In the genomic region with DNA sequence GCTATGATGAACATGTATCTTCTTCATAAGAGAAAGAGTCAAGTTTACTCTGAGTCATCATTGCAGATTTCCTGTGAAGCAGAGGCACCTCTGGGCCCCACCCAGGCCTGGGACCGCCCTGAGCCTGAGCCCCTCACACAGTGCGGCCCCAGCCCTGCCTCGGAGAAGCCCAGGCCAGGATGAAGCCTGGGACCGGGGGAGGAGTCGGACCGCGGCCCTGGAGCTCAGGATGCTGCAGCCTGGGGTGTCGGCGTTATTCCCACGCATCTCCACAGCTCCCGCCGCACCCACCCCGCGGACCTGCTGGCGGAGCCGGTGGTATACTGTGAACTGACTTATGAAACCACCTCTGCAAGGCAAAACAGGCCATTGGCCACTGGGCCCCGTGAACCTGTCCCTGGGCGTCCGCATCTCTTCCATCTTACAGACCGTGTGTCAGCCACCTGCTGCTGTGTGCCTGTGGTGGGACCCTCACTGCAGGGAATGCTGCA, we compare ENCODE assay signal across 13 cellular contexts. TPM values are rescaled to one million over a fixed set of nuclear protein-coding genes. Genes with fewer than 3 reads are reported as not detected.
A peak's percentile ranks its signal among the peaks of the same experiment; 100 is the strongest.
DNase-seq lines count a peak whose midpoint lies in the region; ATAC-seq lines count a peak whose summit lies in the region.
"Had no signal": no experiment of that assay in that cellular context is flagged by ENCODE, and none has a peak within 500 bp of the region (broad histone marks: within the 10 kb centered on the region; RNA-seq: fewer than 3 reads in every experiment).

No MANE protein-coding gene starts in this region.

- in situ Hi-C loops in G401 (cut with HindIII; ENCODE audit: low sequenced_read_pairs) = no loop called here

- ATAC-seq in stimulated activated effector memory CD8-positive, alpha-beta T cell treated with anti-CD3 and anti-CD28 coated beads, Interleukin-12 subunit alpha, Interleukin-12 subunit beta, amount 100 ng/mL, for 72 hours = peak; percentile 61
- ATAC-seq in GM21529 (IDR thresholded peaks at IDR 0.05; ENCODE audit: unreplicated experiment) (no peak), GM18868 (IDR thresholded peaks at IDR 0.05; ENCODE audit: unreplicated experiment) (no peak)
- ATAC-seq: GM12878, pancreas had no signal

- DNase-seq in HT1080 (ENCODE audit: low read depth) = peak; percentile 83
- peak; percentile 42 for DNase-seq in amniotic epithelial cell (ENCODE audit: low read depth)
- peak; percentile 65 for DNase-seq in islet precursor cell
- no peak for DNase-seq in stimulated activated effector memory CD8-positive, alpha-beta T cell treated with anti-CD3 and anti-CD28 coated beads, Interleukin-12 subunit alpha, Interleukin-12 subunit beta, amount 100 ng/mL, for 72 hours (ENCODE audit: low spot score in 2 of 2)
- DNase-seq in G401 (ENCODE audit: low spot score) = no peak
- DNase-seq: Calu3; NCI-H146; NK-92 treated with Interleukin-12 subunit alpha and Interleukin-12 subunit beta, amount 100 ng/mL, for 24 hours; T-helper 2 cell had no signal

- H3K27ac Mint-ChIP-seq in stimulated activated effector memory CD8-positive, alpha-beta T cell treated with anti-CD3 and anti-CD28 coated beads, Interleukin-12 subunit alpha, Interleukin-12 subunit beta, amount 100 ng/mL, for 72 hours = no peak overlapping the region

- no peaks in the 10 kb centered on the region for H3K9me3 Mint-ChIP-seq in stimulated activated effector memory CD8-positive, alpha-beta T cell treated with anti-CD3 and anti-CD28 coated beads, Interleukin-12 subunit alpha, Interleukin-12 subunit beta, amount 100 ng/mL, for 72 hours

- H3K4me1 Mint-ChIP-seq in stimulated activated effector memory CD8-positive, alpha-beta T cell treated with anti-CD3 and anti-CD28 coated beads, Interleukin-12 subunit alpha, Interleukin-12 subunit beta, amount 100 ng/mL, for 72 hours = peaks cover 23% of the 10 kb centered on the region

- H3K4me3 Mint-ChIP-seq in stimulated activated effector memory CD8-positive, alpha-beta T cell treated with anti-CD3 and anti-CD28 coated beads, Interleukin-12 subunit alpha, Interleukin-12 subunit beta, amount 100 ng/mL, for 72 hours = no peak overlapping the region

- no peaks in the 10 kb centered on the region for H3K36me3 Mint-ChIP-seq in stimulated activated effector memory CD8-positive, alpha-beta T cell treated with anti-CD3 and anti-CD28 coated beads, Interleukin-12 subunit alpha, Interleukin-12 subunit beta, amount 100 ng/mL, for 72 hours

RNA-seq across cellular contexts. Expression of a gene that starts 2.4 kb away (rescaled TPM):
- 85.1 and 95.1 TPM in 2 replicates for total RNA-seq in HT1080 (2014; rRNA removed; shearing (Covaris generic))
- 70.2 and 70.7 TPM in 2 replicates for polyA plus RNA-seq in HT1080 (2015; cell fraction: cytosol; rRNA removed)
- 338 and 369 TPM in 2 replicates for polyA plus RNA-seq in HT1080 (2015; cell fraction: nucleus; rRNA removed)
- 83.0 and 85.1 TPM in 2 replicates for total RNA-seq in G401 (2014; rRNA removed; shearing (Covaris generic))

Comparison
In these comparisons a context has a peak if more than half of its experiments do, and no peak if none do; other contexts are left out.
1. DNase-seq: peak in HT1080 (single experiment), amniotic epithelial cell (single experiment) and islet precursor cell (single experiment); none in stimulated activated effector memory CD8-positive, alpha-beta T cell treated with anti-CD3 and anti-CD28 coated beads, Interleukin-12 subunit alpha, Interleukin-12 subunit beta, amount 100 ng/mL, for 72 hours (0 of 2) and G401 (single experiment).